Comparison of ENCODE assay signal across 23 cellular contexts in the genomic region with DNA sequence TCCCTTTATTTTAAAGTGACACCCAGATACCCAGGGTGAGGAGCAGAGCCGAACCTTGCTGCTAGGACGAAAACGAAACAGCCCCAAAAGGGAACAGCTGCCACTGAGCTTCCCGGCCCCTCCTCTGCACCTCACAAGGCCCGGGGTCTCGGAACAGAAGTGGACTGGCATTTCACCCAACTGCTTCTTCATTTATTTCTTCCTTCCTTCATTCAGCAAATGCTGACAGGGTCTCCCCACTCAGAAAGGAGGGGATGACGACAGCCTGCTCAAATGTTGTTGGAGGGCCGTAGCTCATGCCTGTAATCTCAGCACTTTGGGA.
DNase-seq lines count a peak whose midpoint lies in the region; TF ChIP-seq lines count a peak whose summit lies in the region.
"Had no signal": no experiment of that assay in that cellular context is flagged by ENCODE, and none has a peak within 500 bp of the region (broad histone marks: within the 10 kb centered on the region; RNA-seq: fewer than 3 reads in every experiment).

No MANE protein-coding gene starts in this region.

- H3K27me3 ChIP-seq in neural progenitor cell: no peaks in the 10 kb centered on the region
- H3K27me3 ChIP-seq: Peyer's patch, SJCRH30 had no signal

- no peaks in the 10 kb centered on the region for H3K36me3 Mint-ChIP-seq in activated naive CD4-positive, alpha-beta T cell treated with anti-CD3 and anti-CD28 coated beads, Interleukin-2, amount 10 ng/mL, durations not matched to agents 7 days and 5 days
- H3K36me3 Mint-ChIP-seq in glutamatergic neuron (ENCODE audit: unreplicated experiment) (peaks cover 6% of the 10 kb centered on the region), neural progenitor cell (no peaks in the 10 kb centered on the region)
- H3K36me3 Mint-ChIP-seq: CD4-positive, CD25-positive, alpha-beta regulatory T cell had no signal

- H3K4me1 Mint-ChIP-seq in activated naive CD4-positive, alpha-beta T cell treated with anti-CD3 and anti-CD28 coated beads, Interleukin-2, amount 10 ng/mL, durations not matched to agents 7 days and 5 days: no peaks in the 10 kb centered on the region
- peaks cover 16% of the 10 kb centered on the region for H3K4me1 Mint-ChIP-seq in glutamatergic neuron (ENCODE audit: low read depth, unreplicated experiment)
- H3K4me1 Mint-ChIP-seq in neural progenitor cell: peaks cover 29% of the 10 kb centered on the region
- H3K4me1 Mint-ChIP-seq: B cell had no signal

- H3F3A ChIP-seq in neural progenitor cell (ENCODE audit: low read depth): no peaks in the 10 kb centered on the region

- H3K4me2 ChIP-seq in neural progenitor cell: no peak overlapping the region

- TF ChIP-seq CTCF in glutamatergic neuron (IDR thresholded peaks at IDR 0.05; ENCODE audit: partially characterized antibody, unreplicated experiment) (no peak), neural progenitor cell (IDR thresholded peaks at IDR 0.05) (no peak)

- no peak overlapping the region for H3K27ac ChIP-seq in neural progenitor cell
- H3K27ac ChIP-seq: Peyer's patch, SJCRH30 had no signal

- no peaks in the 10 kb centered on the region for H3K9me3 ChIP-seq in neural progenitor cell (ENCODE audit: low read depth)
- H3K9me3 ChIP-seq: Peyer's patch had no signal

- no peak overlapping the region for H3K4me3 ChIP-seq in neural progenitor cell
- H3K4me3 ChIP-seq: Peyer's patch, SJCRH30 had no signal

- H4K20me1 ChIP-seq in neural progenitor cell (ENCODE audit: low read depth): no peaks in the 10 kb centered on the region

- no peak overlapping the region for H3K27ac Mint-ChIP-seq in activated naive CD4-positive, alpha-beta T cell treated with anti-CD3 and anti-CD28 coated beads, Interleukin-2, amount 10 ng/mL, durations not matched to agents 7 days and 5 days
- peak overlapping the region; percentile 67 for H3K27ac Mint-ChIP-seq in glutamatergic neuron (ENCODE audit: unreplicated experiment)
- peak overlapping the region; percentile 39 for H3K27ac Mint-ChIP-seq in neural progenitor cell
- H3K27ac Mint-ChIP-seq: B cell, HFFc6 had no signal

- no peaks in the 10 kb centered on the region for H3K9me3 Mint-ChIP-seq in activated naive CD4-positive, alpha-beta T cell treated with anti-CD3 and anti-CD28 coated beads, Interleukin-2, amount 10 ng/mL, durations not matched to agents 7 days and 5 days
- peaks cover 13% of the 10 kb centered on the region for H3K9me3 Mint-ChIP-seq in glutamatergic neuron (ENCODE audit: unreplicated experiment)
- peaks cover 6% of the 10 kb centered on the region for H3K9me3 Mint-ChIP-seq in neural progenitor cell
- H3K9me3 Mint-ChIP-seq: CD4-positive, CD25-positive, alpha-beta regulatory T cell; H9; HFFc6 had no signal

- H3K36me3 ChIP-seq in neural progenitor cell: no peaks in the 10 kb centered on the region
- H3K36me3 ChIP-seq: Peyer's patch, SJCRH30 had no signal

- no peaks in the 10 kb centered on the region for H3K79me2 ChIP-seq in neural progenitor cell (ENCODE audit: low read depth)

- peaks cover 14% of the 10 kb centered on the region for H3K27me3 Mint-ChIP-seq in activated naive CD4-positive, alpha-beta T cell treated with anti-CD3 and anti-CD28 coated beads, Interleukin-2, amount 10 ng/mL, durations not matched to agents 7 days and 5 days
- peaks cover 13% of the 10 kb centered on the region for H3K27me3 Mint-ChIP-seq in glutamatergic neuron (ENCODE audit: unreplicated experiment)
- peaks cover 13% of the 10 kb centered on the region for H3K27me3 Mint-ChIP-seq in neural progenitor cell (ENCODE audit: insufficient read depth, low read depth)
- H3K27me3 Mint-ChIP-seq: CD4-positive, CD25-positive, alpha-beta regulatory T cell had no signal

- H2AFZ ChIP-seq in neural progenitor cell (replicated peaks): no peak overlapping the region

- peaks cover 24% of the 10 kb centered on the region for H3K4me1 ChIP-seq in neural progenitor cell
- H3K4me1 ChIP-seq: Peyer's patch had no signal

- peak; percentile 3 for DNase-seq in activated naive CD4-positive, alpha-beta T cell treated with anti-CD3 and anti-CD28 coated beads, Interleukin-2, amount 10 ng/mL, durations not matched to agents 7 days and 5 days
- DNase-seq in activated naive CD4-positive, alpha-beta T cell treated with Interleukin-2 at 50 U/mL for 16 hours: no peak
- no peak for DNase-seq in glutamatergic neuron
- DNase-seq in neural progenitor cell (ENCODE audit: low spot score): no peak
- no peak for DNase-seq in NCI-H146 treated with DMSO at 0.1 percent for 48 hours (lab: John Stamatoyannopoulos, UW; ENCODE audit: unreplicated experiment)
- no peak for DNase-seq in T-helper 1 cell
- DNase-seq in NCI-H510A treated with DMSO at 0.1 percent for 48 hours (lab: John Stamatoyannopoulos, UW): no peak
- DNase-seq: CD4-positive, CD25-positive, alpha-beta regulatory T cell; COR-L47; DMS 273 treated with DMSO at 0.1 percent for 48 hours; DMS79 treated with DMSO at 0.1 percent for 48 hours; H9; HFFc6; Karpas-422; MV-4-11; NCI-H1105 treated with DMSO at 0.1 percent for 48 hours; NCI-H1694; NCI-H2081; NCI-H2171; NCI-H526 had no signal

- H3K9ac ChIP-seq in neural progenitor cell: no peak overlapping the region

- H3K4me3 Mint-ChIP-seq in activated naive CD4-positive, alpha-beta T cell treated with anti-CD3 and anti-CD28 coated beads, Interleukin-2, amount 10 ng/mL, durations not matched to agents 7 days and 5 days: no peak overlapping the region
- H3K4me3 Mint-ChIP-seq in glutamatergic neuron (ENCODE audit: unreplicated experiment) (peak overlapping the region; percentile 76), neural progenitor cell (no peak overlapping the region)
- H3K4me3 Mint-ChIP-seq: B cell; CD4-positive, CD25-positive, alpha-beta regulatory T cell; H9; HFFc6 had no signal

- CTCF ChIA-PET in activated naive CD4-positive, alpha-beta T cell treated with anti-CD3 and anti-CD28 coated beads, Interleukin-2, amount 10 ng/mL, durations not matched to agents 7 days and 5 days (lab: Charles Lee): no interaction called here
